11 cellular contexts compared by ENCODE assay signal in genomic region chrX:11386812-11387211, GRCh38.
"Had no signal": no experiment of that assay in that cellular context is flagged by ENCODE, and none has a peak within 500 bp of the region (broad histone marks: within the 10 kb centered on the region; RNA-seq: fewer than 3 reads in every experiment).

No MANE protein-coding gene starts in this region.

- H3K4me3 ChIP-seq: right atrium auricular region, smooth muscle cell had no signal

- H3K27me3 ChIP-seq: right atrium auricular region had no signal

- H3K4me1 Mint-ChIP-seq: activated CD4-positive, alpha-beta memory T cell treated with anti-CD3 and anti-CD28 coated beads, Interleukin-2, amount 10 ng/mL, durations not matched to agents 7 days and 5 days; activated naive CD8-positive, alpha-beta T cell treated with anti-CD3 and anti-CD28 coated beads, Interleukin-2, amount 10 ng/mL, durations not matched to agents 7 days and 5 days; naive thymus-derived CD8-positive, alpha-beta T cell had no signal

- H3K36me3 ChIP-seq: right atrium auricular region had no signal

- ATAC-seq: naive thymus-derived CD8-positive, alpha-beta T cell had no signal

- H3K9me3 Mint-ChIP-seq: activated CD4-positive, alpha-beta memory T cell treated with anti-CD3 and anti-CD28 coated beads, Interleukin-2, amount 10 ng/mL, durations not matched to agents 7 days and 5 days; activated naive CD8-positive, alpha-beta T cell treated with anti-CD3 and anti-CD28 coated beads, Interleukin-2, amount 10 ng/mL, durations not matched to agents 7 days and 5 days had no signal

- H3K9me3 ChIP-seq: right atrium auricular region had no signal

- H3K36me3 Mint-ChIP-seq: activated naive CD8-positive, alpha-beta T cell treated with anti-CD3 and anti-CD28 coated beads, Interleukin-2, amount 10 ng/mL, durations not matched to agents 7 days and 5 days; naive thymus-derived CD8-positive, alpha-beta T cell had no signal

- H3K27me3 Mint-ChIP-seq: activated CD4-positive, alpha-beta memory T cell treated with anti-CD3 and anti-CD28 coated beads, Interleukin-2, amount 10 ng/mL, durations not matched to agents 7 days and 5 days; activated naive CD8-positive, alpha-beta T cell treated with anti-CD3 and anti-CD28 coated beads, Interleukin-2, amount 10 ng/mL, durations not matched to agents 7 days and 5 days; naive thymus-derived CD8-positive, alpha-beta T cell had no signal

- DNase-seq: activated CD4-positive, alpha-beta memory T cell treated with anti-CD3 and anti-CD28 coated beads, Interleukin-2, amount 10 ng/mL, durations not matched to agents 7 days and 5 days; activated gamma-delta T cell; activated naive CD8-positive, alpha-beta T cell treated with anti-CD3 and anti-CD28 coated beads, Interleukin-2, amount 10 ng/mL, durations not matched to agents 7 days and 5 days; activated T-cell treated with anti-CD3 and anti-CD28 coated beads, Interleukin-2, amount 50 U/mL, for 48 hours; anterior cingulate cortex; kidney; naive thymus-derived CD8-positive, alpha-beta T cell; substantia nigra; T-helper 1 cell had no signal

- H3K27ac Mint-ChIP-seq: activated CD4-positive, alpha-beta memory T cell treated with anti-CD3 and anti-CD28 coated beads, Interleukin-2, amount 10 ng/mL, durations not matched to agents 7 days and 5 days; activated naive CD8-positive, alpha-beta T cell treated with anti-CD3 and anti-CD28 coated beads, Interleukin-2, amount 10 ng/mL, durations not matched to agents 7 days and 5 days; naive thymus-derived CD8-positive, alpha-beta T cell had no signal

- H3K4me1 ChIP-seq: right atrium auricular region had no signal

- H3K4me3 Mint-ChIP-seq: activated CD4-positive, alpha-beta memory T cell treated with anti-CD3 and anti-CD28 coated beads, Interleukin-2, amount 10 ng/mL, durations not matched to agents 7 days and 5 days; activated naive CD8-positive, alpha-beta T cell treated with anti-CD3 and anti-CD28 coated beads, Interleukin-2, amount 10 ng/mL, durations not matched to agents 7 days and 5 days; naive thymus-derived CD8-positive, alpha-beta T cell had no signal
